In genomic region chr12:13981296-13981962, GRCh38 we compare ENCODE assay signal across 8 cellular contexts. TPM values are rescaled to one million over a fixed set of nuclear protein-coding genes. Genes with fewer than 3 reads are reported as not detected.
A peak's percentile ranks its signal among the peaks of the same experiment; 100 is the strongest.
DNase-seq lines count a peak whose midpoint lies in the region; ATAC-seq and TF ChIP-seq lines count a peak whose summit lies in the region.

Gene GRIN2B, minus strand, starts transcription at chr12:13981602. Its CDS starts 115,394 bp downstream, at chr12:13866208.

- peaks cover 11% of the 10 kb centered on the region for H3K4me1 Mint-ChIP-seq in endodermal cell
- peaks cover 21% of the 10 kb centered on the region for H3K4me1 Mint-ChIP-seq in nephron progenitor cell
- H3K4me1 Mint-ChIP-seq in effector memory CD8-positive, alpha-beta T cell (ENCODE audit: low read depth in 2 of 2) = peaks cover 5 to 7% of the 10 kb centered on the region in 2 donors

- TF ChIP-seq CTCF in endodermal cell (conservative IDR thresholded peaks at IDR 0.05) (no peak), nephron progenitor cell (IDR thresholded peaks at IDR 0.05) (no peak)

- H3K27ac Mint-ChIP-seq in endodermal cell (no peak within 1 kb of the TSS), nephron progenitor cell (no peak within 1 kb of the TSS)
- H3K27ac Mint-ChIP-seq in effector memory CD8-positive, alpha-beta T cell = no peak within 1 kb of the TSS

- H4K20me1 ChIP-seq in BLaER1 = no peaks in the 10 kb centered on the region

- H3K4me2 ChIP-seq in BLaER1 = peak within 1 kb of the TSS; percentile 54

- WGBS in endodermal cell (ENCODE audit: insufficient coverage in 1 of 2, insufficient read length in 1 of 2), 2 experiments = 0% methylated on average over 7 to 35 of the region's 37 CpGs

- H3K36me3 Mint-ChIP-seq in endodermal cell (ENCODE audit: low read depth) = no peaks in the 10 kb centered on the region
- no peaks in the 10 kb centered on the region for H3K36me3 Mint-ChIP-seq in nephron progenitor cell (ENCODE audit: low read depth)
- H3K36me3 Mint-ChIP-seq in effector memory CD8-positive, alpha-beta T cell (ENCODE audit: insufficient read depth) = peaks cover 4% of the 10 kb centered on the region

- H3K27me3 ChIP-seq in BLaER1 (peaks cover 38% of the 10 kb centered on the region), endodermal cell (ENCODE audit: control insufficient read depth, insufficient read depth, low read length, poor library complexity, severe bottlenecking) (peaks cover 68% of the 10 kb centered on the region)

- H3K9me3 ChIP-seq in BLaER1 (peaks cover 14% of the 10 kb centered on the region; the same call in 1 of the 2 replicates), endodermal cell (ENCODE audit: control insufficient read depth, low read length) (no peaks in the 10 kb centered on the region)

- H3K9me3 Mint-ChIP-seq in endodermal cell (peaks cover 4% of the 10 kb centered on the region), nephron progenitor cell (peaks cover 16% of the 10 kb centered on the region)
- no peaks in the 10 kb centered on the region for H3K9me3 Mint-ChIP-seq in effector memory CD8-positive, alpha-beta T cell

- H3K27me3 Mint-ChIP-seq in endodermal cell (ENCODE audit: insufficient read depth) = peaks cover 86% of the 10 kb centered on the region
- peaks cover 92% of the 10 kb centered on the region for H3K27me3 Mint-ChIP-seq in nephron progenitor cell (ENCODE audit: low read depth, poor library complexity)
- peaks cover 59 to 82% of the 10 kb centered on the region in 2 donors for H3K27me3 Mint-ChIP-seq in effector memory CD8-positive, alpha-beta T cell

- H3K4me1 ChIP-seq in BLaER1 (peaks cover 8% of the 10 kb centered on the region; the same call in 1 of the 2 replicates), endodermal cell (ENCODE audit: control insufficient read depth, insufficient read depth, low read length) (peaks cover 2% of the 10 kb centered on the region)

- no peak for ATAC-seq in HG02884 (IDR thresholded peaks at IDR 0.05; ENCODE audit: unreplicated experiment)
- ATAC-seq in effector memory CD8-positive, alpha-beta T cell (replicated peaks) = no peak

- H3K27ac ChIP-seq in BLaER1 (no peak within 1 kb of the TSS), endodermal cell (ENCODE audit: low read depth, low read length) (no peak within 1 kb of the TSS)

- DNase-seq in HK-2 (ENCODE audit: unreplicated experiment) = peak; percentile 67
- peak; percentile 80 for DNase-seq in endodermal cell
- peak; percentile 57 for DNase-seq in nephron progenitor cell
- DNase-seq in hepatic stellate cell (ENCODE audit: low spot score) = no peak
- no peak for DNase-seq in effector memory CD8-positive, alpha-beta T cell
- DNase-seq in NCI-H1930 (lab: John Stamatoyannopoulos, UW) = no peak

- H3K36me3 ChIP-seq in BLaER1 (no peaks in the 10 kb centered on the region), endodermal cell (ENCODE audit: control insufficient read depth, insufficient read depth, low read length) (no peaks in the 10 kb centered on the region)

- H3K4me3 ChIP-seq in BLaER1 = peak within 1 kb of the TSS; percentile 38; the same call in 1 of the 2 replicates
- peak within 1 kb of the TSS; percentile 82 for H3K4me3 ChIP-seq in endodermal cell (ENCODE audit: low read length)

- H3K9ac ChIP-seq in BLaER1 (no peak within 1 kb of the TSS), endodermal cell (ENCODE audit: extremely low read depth, low read length, poor library complexity, severe bottlenecking) (peak within 1 kb of the TSS; percentile 23)

- peak within 1 kb of the TSS; percentile 73 for H3K4me3 Mint-ChIP-seq in endodermal cell
- H3K4me3 Mint-ChIP-seq in nephron progenitor cell = peak within 1 kb of the TSS; percentile 93
- peak within 1 kb of the TSS in 1 of 2 donors; percentile 39 for H3K4me3 Mint-ChIP-seq in effector memory CD8-positive, alpha-beta T cell

RNA-seq across cellular contexts. Expression of gene GRIN2B, which starts in this region (rescaled TPM):
- 1 to 10 TPM; 2.1 to 8.1 TPM for total RNA-seq in endodermal cell
- 0.68 TPM for polyA plus RNA-seq in endodermal cell (2013, experiment 1 of 2)
- polyA plus RNA-seq in endodermal cell (2013, experiment 2 of 2) = 0.99 TPM

Comparison
In these comparisons a context has a peak if more than half of its experiments do, and no peak if none do; other contexts are left out.
1. DNase-seq: peak in HK-2 (single experiment), endodermal cell (single experiment) and nephron progenitor cell (single experiment); none in hepatic stellate cell (single experiment), effector memory CD8-positive, alpha-beta T cell (0 of 3) and NCI-H1930 (0 of 2).